15 cellular contexts compared by ENCODE assay signal in genomic region chr9:14466429-14466818, GRCh38.
DNase-seq lines count a peak whose midpoint lies in the region; ATAC-seq and TF ChIP-seq lines count a peak whose summit lies in the region.
"Had no signal": no experiment of that assay in that cellular context is flagged by ENCODE, and none has a peak within 500 bp of the region (broad histone marks: within the 10 kb centered on the region; RNA-seq: fewer than 3 reads in every experiment).

No MANE protein-coding gene starts in this region.

- no peaks in the 10 kb centered on the region for H3K79me2 ChIP-seq in PC-3 (ENCODE audit: low read length)

- no peaks in the 10 kb centered on the region for H3K9me3 ChIP-seq in HUES64 (ENCODE audit: insufficient read depth, low read depth, low read length)
- H3K9me3 ChIP-seq in PC-3 (ENCODE audit: low read length) = no peaks in the 10 kb centered on the region
- no peaks in the 10 kb centered on the region for H3K9me3 ChIP-seq in iPS-20b (ENCODE audit: insufficient read depth, low read depth, low read length)
- H3K9me3 ChIP-seq: SK-N-SH had no signal

- ATAC-seq in PC-3 = no peak
- ATAC-seq in sciatic nerve = peak; percentile 18
- ATAC-seq in HG03135 (IDR thresholded peaks at IDR 0.05; ENCODE audit: unreplicated experiment) = no peak
- ATAC-seq: CD8-positive, alpha-beta T cell had no signal

- H3K4me1 ChIP-seq in HUES64 (ENCODE audit: insufficient read depth, low read length) (peaks cover 19% of the 10 kb centered on the region), PC-3 (ENCODE audit: insufficient read depth, low read length) (no peaks in the 10 kb centered on the region), iPS-20b (ENCODE audit: insufficient read depth, low read length) (peaks cover 14% of the 10 kb centered on the region; the same call in 1 of the 2 replicates)

- POLR2A ChIA-PET in PC-3 (lab: Charles Lee; ENCODE audit: unreplicated experiment) = no interaction called here

- H3K36me3 ChIP-seq in HUES64 (ENCODE audit: insufficient read depth, low read length) (no peaks in the 10 kb centered on the region), PC-3 (ENCODE audit: low read depth, low read length) (no peaks in the 10 kb centered on the region), iPS-20b (ENCODE audit: insufficient read depth, low read depth, low read length) (no peaks in the 10 kb centered on the region)

- H3K4me3 ChIP-seq in HUES64 (ENCODE audit: low read length) (no peak overlapping the region), PC-3 (ENCODE audit: low read length) (no peak overlapping the region), iPS-20b (ENCODE audit: low read length) (peak overlapping the region; percentile 23; the same call in 1 of the 2 replicates)

- no peak for TF ChIP-seq CTCF in PC-3 (conservative IDR thresholded peaks at IDR 0.05; ENCODE audit: low read depth, low read length)

- no peaks in the 10 kb centered on the region for H4K20me1 ChIP-seq in PC-3 (ENCODE audit: low read length)

- no peaks in the 10 kb centered on the region for H3F3A ChIP-seq in PC-3 (ENCODE audit: low read length, unreplicated experiment)

- intact Hi-C loops in PC-3 (cut with micrococcal nuclease) = no loop called here
- intact Hi-C loops in sciatic nerve (cut with DNase I) = no loop called here

- peak overlapping the region; percentile 67; the same call in 1 of the 2 replicates for H3K27ac ChIP-seq in HUES64 (ENCODE audit: low read depth, low read length)
- no peak overlapping the region for H3K27ac ChIP-seq in PC-3 (ENCODE audit: low read length)
- no peak overlapping the region for H3K27ac ChIP-seq in iPS-20b (ENCODE audit: low read length)
- H3K27ac ChIP-seq: KMS-11 had no signal

- no peaks in the 10 kb centered on the region for H3K9me2 ChIP-seq in PC-3 (replicated peaks; ENCODE audit: low read length)
- H3K9me2 ChIP-seq: SK-N-SH had no signal

- BruUV-seq in PC-3 (replicated peaks; lab: Mats Ljungman, UMichigan) = no TSS peak

- H2AFZ ChIP-seq in PC-3 (ENCODE audit: low read length) = no peak overlapping the region

- CTCF ChIA-PET in PC-3 (lab: Charles Lee) = no interaction called here

- DNase-seq in PC-3 (no peak), sciatic nerve (ENCODE audit: low spot score) (no peak), HuH-7.5 (ENCODE audit: low spot score) (no peak)
- no peak for DNase-seq in effector CD4-positive, alpha-beta T cell
- DNase-seq: CD8-positive, alpha-beta T cell; DND-41; HCEC 1CT; NCI-H1417 treated with DMSO at 0.1 percent for 48 hours; NCI-H526; SK-N-SH; T-helper 1 cell had no signal

- 33% methylated on average over 7 of the region's 7 CpGs for WGBS in HUES64

- H3K27me3 ChIP-seq in HUES64 (ENCODE audit: insufficient read depth, low read length) = no peaks in the 10 kb centered on the region
- no peaks in the 10 kb centered on the region for H3K27me3 ChIP-seq in PC-3 (ENCODE audit: low read length)
- no peaks in the 10 kb centered on the region for H3K27me3 ChIP-seq in iPS-20b (ENCODE audit: insufficient read depth, low read length)

- no peak overlapping the region for H3K9ac ChIP-seq in HUES64 (ENCODE audit: low read depth, low read length)
- no peak overlapping the region for H3K9ac ChIP-seq in PC-3 (ENCODE audit: low read length)
- peak overlapping the region; percentile 30; the same call in 1 of the 2 replicates for H3K9ac ChIP-seq in iPS-20b (ENCODE audit: low read depth, low read length)
- H3K9ac ChIP-seq: KMS-11, SK-N-SH had no signal

- 0 out of 2 replicates have a peak overlapping the region, but pooled peaks have one; percentile 26 for H3K4me2 ChIP-seq in PC-3 (ENCODE audit: low read length)
- H3K4me2 ChIP-seq: KMS-11, SK-N-SH had no signal
